7 cellular contexts compared by ENCODE assay signal in the genomic region with DNA sequence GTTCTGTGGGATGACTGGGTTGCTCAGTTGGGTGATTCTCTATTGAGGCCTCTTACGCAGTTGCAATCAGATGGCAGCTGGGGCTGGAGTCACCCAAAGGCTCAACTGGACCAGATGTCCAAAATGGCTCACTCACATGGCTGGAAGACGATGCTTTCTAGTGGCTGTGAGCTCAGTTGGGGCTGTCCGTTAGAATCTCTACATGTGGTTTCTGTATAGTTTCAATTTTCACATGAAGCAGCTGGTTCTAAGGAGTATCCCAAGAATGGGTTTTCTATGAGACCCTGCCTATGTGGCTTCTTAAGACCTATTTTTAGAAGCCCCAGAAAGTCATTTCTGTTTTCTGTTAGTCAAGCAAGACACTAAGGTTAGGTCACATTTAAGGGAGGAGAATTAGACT. TPM values are rescaled to one million over a fixed set of nuclear protein-coding genes. Genes with fewer than 3 reads are reported as not detected.
A peak's percentile ranks its signal among the peaks of the same experiment; 100 is the strongest.
DNase-seq lines count a peak whose midpoint lies in the region; ATAC-seq and TF ChIP-seq lines count a peak whose summit lies in the region.

No MANE protein-coding gene starts in this region.

- peaks cover 66% of the 10 kb centered on the region for H3K36me3 ChIP-seq in GM23248 (ENCODE audit: low read depth)
- H3K36me3 ChIP-seq in Peyer's patch = peaks cover 0 to 58% (median 0%) of the 10 kb centered on the region in 3 donors

- no peak overlapping the region for H3K9ac ChIP-seq in GM23248

- peaks cover 9 to 81% (median 11%) of the 10 kb centered on the region in 3 donors for H3K36me3 Mint-ChIP-seq in naive thymus-derived CD8-positive, alpha-beta T cell

- POLR2A ChIA-PET in naive thymus-derived CD8-positive, alpha-beta T cell (lab: Charles Lee) = interaction anchor here (1.4 to 2.6 kb wide), 3 partner anchors 30 to 56 kb away, joined by 6 to 13 read pairs (median 8); a partner anchor contains a TSS

- H3K79me2 ChIP-seq in GM23248 (ENCODE audit: insufficient read depth) = peaks cover 85% of the 10 kb centered on the region

- ATAC-seq in GM18873 (IDR thresholded peaks at IDR 0.05; ENCODE audit: low FRiP score, unreplicated experiment) = peak; percentile 74
- no peak for ATAC-seq in naive thymus-derived CD8-positive, alpha-beta T cell

- H3K4me3 ChIP-seq in GM23248 (no peak overlapping the region), Peyer's patch (no peak overlapping the region)

- H3K9me3 ChIP-seq in GM23248 (ENCODE audit: low read depth) = no peaks in the 10 kb centered on the region
- H3K9me3 ChIP-seq in Peyer's patch = no peaks in the 10 kb centered on the region

- no peaks in the 10 kb centered on the region for H3K9me2 ChIP-seq in GM23248 (ENCODE audit: insufficient read depth)

- H3K4me1 ChIP-seq in GM23248 (ENCODE audit: insufficient read depth) = peaks cover 54% of the 10 kb centered on the region
- peaks cover 0 to 35% (median 2%) of the 10 kb centered on the region in 4 donors for H3K4me1 ChIP-seq in Peyer's patch

- no peak overlapping the region for H2AFZ ChIP-seq in GM23248

- no peak for TF ChIP-seq CTCF in Peyer's patch (IDR thresholded peaks at IDR 0.05)

- H3K4me1 Mint-ChIP-seq in naive thymus-derived CD8-positive, alpha-beta T cell = peaks cover 42 to 97% (median 91%) of the 10 kb centered on the region in 4 donors

- H3K27ac Mint-ChIP-seq in naive thymus-derived CD8-positive, alpha-beta T cell = peak overlapping the region in 6 of 10 donors; percentile 43 to 100 (median 96)

- in situ Hi-C loops in GM23248 (cut with MboI) = no loop called here

- peak overlapping the region in 4 of 10 donors; percentile 9 to 92 (median 18) for H3K4me3 Mint-ChIP-seq in naive thymus-derived CD8-positive, alpha-beta T cell

- no peak for DNase-seq in GM23248
- DNase-seq in LHCN-M2 (ENCODE audit: low read depth) = peak; percentile 76
- DNase-seq in naive thymus-derived CD8-positive, alpha-beta T cell = no peak
- no peak for DNase-seq in T1000 (lab: John Stamatoyannopoulos, UW)
- DNase-seq in NCI-H1092 treated with DMSO at 0.1 percent for 48 hours (lab: John Stamatoyannopoulos, UW) = no peak
- no peak for DNase-seq in Peyer's patch

- H4K20me1 ChIP-seq in GM23248 (ENCODE audit: insufficient read depth) = no peaks in the 10 kb centered on the region

- WGBS in GM23248 (ENCODE audit: low coverage in 1 of 2, low lambda C conversion rate in 2 of 2, missing lambda C conversion rate in 2 of 2), 2 experiments = 59 to 66% methylated on average over 3 of the region's 3 CpGs

- H3K27me3 ChIP-seq in GM23248 (replicated peaks; ENCODE audit: insufficient read depth) (no peaks in the 10 kb centered on the region), Peyer's patch (no peaks in the 10 kb centered on the region)

- no peaks in the 10 kb centered on the region for H3K9me3 Mint-ChIP-seq in naive thymus-derived CD8-positive, alpha-beta T cell

- H3F3A ChIP-seq in GM23248 (ENCODE audit: insufficient read depth) = peaks cover 42% of the 10 kb centered on the region

- H3K27ac ChIP-seq in GM23248 = peak overlapping the region; percentile 12
- no peak overlapping the region for H3K27ac ChIP-seq in Peyer's patch

- peaks cover 0 to 5% (median 0%) of the 10 kb centered on the region in 5 donors for H3K27me3 Mint-ChIP-seq in naive thymus-derived CD8-positive, alpha-beta T cell

- no peak for TF ChIP-seq POLR2A in Peyer's patch (IDR thresholded peaks at IDR 0.05)

- no peak overlapping the region for H3K4me2 ChIP-seq in GM23248 (ENCODE audit: unreplicated experiment)

RNA-seq across cellular contexts. Expression of a gene that starts 4.4 kb away (rescaled TPM):
- total RNA-seq in GM23248 (2014; rRNA removed; shearing (Covaris generic)) = 197 and 202 TPM in 2 replicates
- 249 and 254 TPM in 2 replicates for polyA plus RNA-seq in GM23248 (2016; fragmentation: Nextera tagmentation; extraction: Ambion mirVana)
- 374 and 398 TPM in 2 replicates for total RNA-seq in LHCN-M2 (2014; rRNA removed)
- 169 TPM for polyA plus RNA-seq in LHCN-M2 (2012)
- total RNA-seq in naive thymus-derived CD8-positive, alpha-beta T cell = 100 to 1,000 TPM; 231 to 245 TPM
- 100 to 1,000 TPM; 311 to 364 (median 348) TPM for polyA plus RNA-seq in naive thymus-derived CD8-positive, alpha-beta T cell
- 100 to 1,000 TPM in 3 of 4 donors, 10 to 100 TPM in 1; 81.7 to 140 (median 111) TPM for total RNA-seq in Peyer's patch

RNA-seq across cellular contexts. Expression of a gene that starts 31.9 kb away (rescaled TPM):
- total RNA-seq in GM23248 (2014; rRNA removed; shearing (Covaris generic)) = under 0.01 TPM in 1 of 2 replicates, not detected in the other
- 0.11 and 0.25 TPM in 2 replicates for polyA plus RNA-seq in GM23248 (2016; fragmentation: Nextera tagmentation; extraction: Ambion mirVana)
- total RNA-seq in LHCN-M2 (2014; rRNA removed) (4.6 and 5.1 TPM in 2 replicates), Peyer's patch (1 to 10 TPM in 1 of 4 donors, not detected in 3; 1.6 TPM)
- polyA plus RNA-seq in LHCN-M2 (2012) = 5.3 TPM
- 1 to 10 TPM; 2.6 to 4.1 TPM for total RNA-seq in naive thymus-derived CD8-positive, alpha-beta T cell
- polyA plus RNA-seq in naive thymus-derived CD8-positive, alpha-beta T cell = 1 to 10 TPM in 2 of 3 donors, under 1 TPM in 1; 0.73 to 2.0 (median 1.8) TPM

RNA-seq across cellular contexts. Expression of a gene that starts 32.0 kb away (rescaled TPM):
- 2.0 and 8.2 TPM in 2 replicates for total RNA-seq in GM23248 (2014; rRNA removed; shearing (Covaris generic))
- 4.2 and 5.4 TPM in 2 replicates for polyA plus RNA-seq in GM23248 (2016; fragmentation: Nextera tagmentation; extraction: Ambion mirVana)
- total RNA-seq in LHCN-M2 (2014; rRNA removed) = 9.2 and 12.0 TPM in 2 replicates
- polyA plus RNA-seq in LHCN-M2 (2012) = 10.8 TPM
- 10 to 100 TPM; 15.7 to 20.7 TPM for total RNA-seq in naive thymus-derived CD8-positive, alpha-beta T cell
- 10 to 100 TPM; 25.4 to 33.3 (median 28.6) TPM for polyA plus RNA-seq in naive thymus-derived CD8-positive, alpha-beta T cell
- total RNA-seq in Peyer's patch = 10 to 100 TPM; 44.6 to 85.6 (median 54.3) TPM
